16 cellular contexts compared by ENCODE assay signal in the genomic region with DNA sequence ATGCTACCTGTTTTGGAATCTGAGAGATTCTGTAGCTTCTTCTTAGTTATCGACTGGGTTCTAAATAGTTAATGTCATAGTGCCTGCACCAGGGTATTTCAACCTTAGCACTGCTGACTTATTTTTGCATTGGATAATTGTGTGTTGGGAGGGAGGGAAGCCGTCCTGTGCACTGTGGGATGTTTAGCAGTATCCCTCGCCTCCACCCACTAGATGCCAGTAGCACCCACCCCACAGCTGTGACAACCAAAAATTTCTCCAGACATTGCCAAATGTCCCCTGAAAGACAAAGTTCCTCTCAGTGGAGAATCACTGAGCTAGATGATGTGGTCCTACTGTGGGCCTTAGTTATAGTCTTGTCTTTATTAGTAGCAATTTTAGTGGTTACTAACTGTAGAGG.
A peak's percentile ranks its signal among the peaks of the same experiment; 100 is the strongest.
DNase-seq lines count a peak whose midpoint lies in the region; ATAC-seq and TF ChIP-seq lines count a peak whose summit lies in the region.
"Had no signal": no experiment of that assay in that cellular context is flagged by ENCODE, and none has a peak within 500 bp of the region (broad histone marks: within the 10 kb centered on the region; RNA-seq: fewer than 3 reads in every experiment).

No MANE protein-coding gene starts in this region.

- H3K27ac ChIP-seq in left ventricle myocardium inferior (replicated peaks) (peak overlapping the region; percentile 76), HUES64 (ENCODE audit: low read depth, low read length) (peak overlapping the region; percentile 75), subcutaneous abdominal adipose tissue (ENCODE audit: low read depth, low read length) (peak overlapping the region; percentile 15), spleen (peak overlapping the region in 2 of 8 donors; percentile 23 to 45)

- H3K4me3 ChIP-seq in left ventricle myocardium inferior, result no peak overlapping the region
- H3K4me3 ChIP-seq in HUES64 (ENCODE audit: low read length), result no peak overlapping the region
- H3K4me3 ChIP-seq in subcutaneous abdominal adipose tissue (ENCODE audit: low read depth in 1 of 5, low read length in 5 of 5), result no peak overlapping the region
- H3K4me3 ChIP-seq in spleen, result no peak overlapping the region

- TF ChIP-seq CTCF in left ventricle myocardium inferior (IDR thresholded peaks at IDR 0.05; ENCODE audit: borderline replicate concordance) (no peak), spleen (IDR thresholded peaks at IDR 0.05 in 8 of 11, conservative IDR thresholded peaks at IDR 0.05 in 3 of 11) (no peak)

- 96% methylated on average over 3 of the region's 3 CpGs for WGBS in HUES64
- 90 to 96% (median 91%) methylated on average over 3 of the region's 3 CpGs for WGBS in spleen, 5 donors

- no peaks in the 10 kb centered on the region for H3K27me3 ChIP-seq in left ventricle myocardium inferior (ENCODE audit: low read depth)
- no peaks in the 10 kb centered on the region for H3K27me3 ChIP-seq in HUES64 (ENCODE audit: insufficient read depth, low read length)
- H3K27me3 ChIP-seq in subcutaneous abdominal adipose tissue (ENCODE audit: control insufficient read depth in 5 of 5, insufficient read depth in 4 of 5, low read length in 5 of 5), result no peaks in the 10 kb centered on the region
- H3K27me3 ChIP-seq in spleen (replicated peaks in 1 of 7), result no peaks in the 10 kb centered on the region
- H3K27me3 ChIP-seq: BE2C had no signal

- ATAC-seq in Right ventricle myocardium superior (ENCODE audit: poor library complexity), result no peak

- intact Hi-C loops in left ventricle myocardium inferior (cut with micrococcal nuclease), result loop anchor here (10.0 kb wide), 1 partner anchor 500 kb away; no protein-coding TSS in a partner anchor
- intact Hi-C loops in Right ventricle myocardium superior (cut with DNase I), result loop anchor here (5.0 to 10.0 kb wide), 4 partner anchors 170 to 582 kb away; no protein-coding TSS in a partner anchor
- intact Hi-C loops in spleen (cut with DNase I; ENCODE audit: low total_unique reads), result loop anchor here (5.0 kb wide), 1 partner anchor 582 kb away; no protein-coding TSS in a partner anchor

- H3K36me3 Mint-ChIP-seq in activated naive CD8-positive, alpha-beta T cell treated with anti-CD3 and anti-CD28 coated beads for 36 hours, result peaks cover 83% of the 10 kb centered on the region

- H3K27me3 Mint-ChIP-seq in activated naive CD8-positive, alpha-beta T cell treated with anti-CD3 and anti-CD28 coated beads for 36 hours, result no peaks in the 10 kb centered on the region

- H3K9me3 ChIP-seq in left ventricle myocardium inferior (replicated peaks), result no peaks in the 10 kb centered on the region
- H3K9me3 ChIP-seq in HUES64 (ENCODE audit: insufficient read depth, low read depth, low read length), result no peaks in the 10 kb centered on the region
- no peaks in the 10 kb centered on the region for H3K9me3 ChIP-seq in subcutaneous abdominal adipose tissue (ENCODE audit: control insufficient read depth in 5 of 5, low read length in 5 of 5)
- no peaks in the 10 kb centered on the region for H3K9me3 ChIP-seq in spleen
- H3K9me3 ChIP-seq: BE2C had no signal

- peaks cover 2% of the 10 kb centered on the region for H3K9me3 Mint-ChIP-seq in activated naive CD8-positive, alpha-beta T cell treated with anti-CD3 and anti-CD28 coated beads for 36 hours

- H3K4me1 Mint-ChIP-seq in activated naive CD8-positive, alpha-beta T cell treated with anti-CD3 and anti-CD28 coated beads for 36 hours, result peaks cover 73% of the 10 kb centered on the region

- H3K4me3 Mint-ChIP-seq in activated naive CD8-positive, alpha-beta T cell treated with anti-CD3 and anti-CD28 coated beads for 36 hours, result no peak overlapping the region

- no peak for DNase-seq in left ventricle myocardium inferior
- DNase-seq in Right ventricle myocardium superior, result no peak
- no peak for DNase-seq in activated naive CD8-positive, alpha-beta T cell treated with anti-CD3 and anti-CD28 coated beads for 36 hours
- DNase-seq in spleen, result no peak
- no peak for DNase-seq in NCI-H1436 (lab: John Stamatoyannopoulos, UW)
- DNase-seq: BE2C, DMS 273 treated with DMSO at 0.1 percent for 48 hours, GOT3, Karpas-422, MM.1S, NCI-H1105 treated with DMSO at 0.1 percent for 48 hours, NCI-H187 treated with DMSO at 0.1 percent for 48 hours, NCI-H510A, SHP77 treated with DMSO at 0.1 percent for 48 hours had no signal

- H3K4me1 ChIP-seq in left ventricle myocardium inferior, result peaks cover 78% of the 10 kb centered on the region
- peaks cover 31% of the 10 kb centered on the region for H3K4me1 ChIP-seq in HUES64 (ENCODE audit: insufficient read depth, low read length)
- peaks cover 3 to 42% (median 35%) of the 10 kb centered on the region in 5 donors for H3K4me1 ChIP-seq in subcutaneous abdominal adipose tissue (ENCODE audit: control insufficient read depth in 5 of 5, insufficient read depth in 5 of 5, low read length in 5 of 5)
- H3K4me1 ChIP-seq in spleen, result peaks cover 25 to 78% (median 66%) of the 10 kb centered on the region in 6 donors

- peaks cover 63% of the 10 kb centered on the region for H3K36me3 ChIP-seq in left ventricle myocardium inferior
- H3K36me3 ChIP-seq in HUES64 (ENCODE audit: insufficient read depth, low read length), result peaks cover 39% of the 10 kb centered on the region
- peaks cover 31 to 53% (median 47%) of the 10 kb centered on the region in 5 donors for H3K36me3 ChIP-seq in subcutaneous abdominal adipose tissue (ENCODE audit: control insufficient read depth in 5 of 5, insufficient read depth in 5 of 5, low read length in 5 of 5)
- peaks cover 0 to 100% (median 56%) of the 10 kb centered on the region in 6 donors for H3K36me3 ChIP-seq in spleen
- H3K36me3 ChIP-seq: BE2C had no signal

- no peak for TF ChIP-seq POLR2A in spleen (IDR thresholded peaks at IDR 0.05)

- no peak overlapping the region for H3K9ac ChIP-seq in HUES64 (ENCODE audit: low read depth, low read length)
- no peak overlapping the region for H3K9ac ChIP-seq in subcutaneous abdominal adipose tissue (ENCODE audit: low read length in 5 of 5)

- H3K27ac Mint-ChIP-seq in activated naive CD8-positive, alpha-beta T cell treated with anti-CD3 and anti-CD28 coated beads for 36 hours, result peak overlapping the region; percentile 79
